Comparison of ENCODE assay signal across 29 cellular contexts in genomic region chr13:95918860-95919259, GRCh38.
"Had no signal": no experiment of that assay in that cellular context is flagged by ENCODE, and none has a peak within 500 bp of the region (broad histone marks: within the 10 kb centered on the region; RNA-seq: fewer than 3 reads in every experiment).

No MANE protein-coding gene starts in this region.

- H3K9me3 Mint-ChIP-seq: dendritic cell treated with granulocyte-macrophage colony-stimulating factor and Interleukin-4, amounts not matched to agents 40 ng/mL and 50 ng/mL, for 4 days had no signal

- H3K36me3 ChIP-seq: colonic mucosa, gastrocnemius medialis had no signal

- H3K4me1 ChIP-seq: colonic mucosa, esophagus muscularis mucosa, esophagus squamous epithelium, foreskin keratinocyte, gastrocnemius medialis, gastroesophageal sphincter, heart left ventricle, heart right ventricle had no signal

- H3K27ac Mint-ChIP-seq: dendritic cell treated with granulocyte-macrophage colony-stimulating factor and Interleukin-4, amounts not matched to agents 40 ng/mL and 50 ng/mL, for 4 days; effector memory CD8-positive, alpha-beta T cell; endodermal cell had no signal

- DNase-seq: colonic mucosa; cortex of kidney; dermis blood vessel endothelial cell; dorsolateral prefrontal cortex; effector CD4-positive, alpha-beta T cell; effector CD8-positive, alpha-beta T cell; effector memory CD4-positive, alpha-beta T cell; effector memory CD8-positive, alpha-beta T cell; endodermal cell; erythroblast; esophagus squamous epithelium; foreskin fibroblast; foreskin keratinocyte; foreskin melanocyte; gastrocnemius medialis; glutamatergic neuron; head of caudate nucleus; heart left ventricle; heart right ventricle had no signal

- H3K27me3 ChIP-seq: colonic mucosa, dorsolateral prefrontal cortex, esophagus muscularis mucosa, esophagus squamous epithelium, foreskin keratinocyte, gastrocnemius medialis, gastroesophageal sphincter, heart left ventricle, heart right ventricle had no signal

- FAIRE-seq: colon, endometrium, endothelial cell of umbilical vein, frontal cortex had no signal

- H3K9me3 ChIP-seq: colonic mucosa, esophagus muscularis mucosa, esophagus squamous epithelium, gastrocnemius medialis, gastroesophageal sphincter had no signal

- H3K4me3 Mint-ChIP-seq: dendritic cell treated with granulocyte-macrophage colony-stimulating factor and Interleukin-4, amounts not matched to agents 40 ng/mL and 50 ng/mL, for 4 days; effector memory CD8-positive, alpha-beta T cell; endodermal cell had no signal

- H3K4me3 ChIP-seq: colonic mucosa, coronary artery, dorsolateral prefrontal cortex, esophagus muscularis mucosa, esophagus squamous epithelium, gastrocnemius medialis, gastroesophageal sphincter, heart left ventricle, heart right ventricle had no signal

- ATAC-seq: effector memory CD8-positive, alpha-beta T cell; esophagus mucosa; foreskin keratinocyte; gastrocnemius medialis; gastroesophageal sphincter; heart left ventricle; heart right ventricle had no signal

- H3K27ac ChIP-seq: colonic mucosa, coronary artery, dorsolateral prefrontal cortex, epithelial cell of prostate, esophagus muscularis mucosa, esophagus squamous epithelium, foreskin keratinocyte, gastrocnemius medialis, gastroesophageal sphincter, heart left ventricle, heart right ventricle had no signal

- H3K27me3 Mint-ChIP-seq: dendritic cell treated with granulocyte-macrophage colony-stimulating factor and Interleukin-4, amounts not matched to agents 40 ng/mL and 50 ng/mL, for 4 days; effector memory CD8-positive, alpha-beta T cell had no signal
